11 cellular contexts compared by ENCODE assay signal in genomic region chr20:11777861-11778570, GRCh38.
DNase-seq lines count a peak whose midpoint lies in the region; ATAC-seq and TF ChIP-seq lines count a peak whose summit lies in the region.
"Had no signal": no experiment of that assay in that cellular context is flagged by ENCODE, and none has a peak within 500 bp of the region (broad histone marks: within the 10 kb centered on the region; RNA-seq: fewer than 3 reads in every experiment).

No MANE protein-coding gene starts in this region.

- POLR2A ChIA-PET in RWPE1 (lab: Yijun Ruan, JAX; ENCODE audit: low non-redundant PET), result no interaction called here
- POLR2A ChIA-PET in naive thymus-derived CD8-positive, alpha-beta T cell (lab: Charles Lee), result no interaction called here

- peak overlapping the region; percentile 29 for H3K4me3 ChIP-seq in choroid plexus epithelial cell (ENCODE audit: low read depth, low read length)

- H3K36me3 Mint-ChIP-seq in nephron (ENCODE audit: low read depth), result no peaks in the 10 kb centered on the region
- H3K36me3 Mint-ChIP-seq in naive thymus-derived CD8-positive, alpha-beta T cell, result no peaks in the 10 kb centered on the region

- DNase-seq in DMS79 treated with DMSO at 0.1 percent for 48 hours (lab: John Stamatoyannopoulos, UW), result peak; percentile 87
- DNase-seq in NCI-H1436 treated with DMSO at 0.1 percent for 48 hours (lab: John Stamatoyannopoulos, UW), result peak; percentile 43
- DNase-seq in choroid plexus epithelial cell (ENCODE audit: low read depth), result peak; percentile 74
- no peak for DNase-seq in midbrain (lab: John Stamatoyannopoulos, UW)
- DNase-seq in RWPE1 (ENCODE audit: low spot score), result no peak
- no peak for DNase-seq in naive thymus-derived CD8-positive, alpha-beta T cell
- DNase-seq in NCI-H526 treated with DMSO at 0.1 percent for 48 hours (lab: John Stamatoyannopoulos, UW), result no peak
- DNase-seq: DND-41; MV-4-11; stimulated activated CD4-positive, alpha-beta T cell treated with anti-CD3 and anti-CD28 coated beads, Interleukin-1b, Interleukin-23, amount 100 ng/mL, for 48 hours had no signal

- H3K27me3 Mint-ChIP-seq in nephron (ENCODE audit: low read depth), result peaks cover 3% of the 10 kb centered on the region
- peaks cover 0 to 9% (median 0%) of the 10 kb centered on the region in 5 donors for H3K27me3 Mint-ChIP-seq in naive thymus-derived CD8-positive, alpha-beta T cell

- peaks cover 6% of the 10 kb centered on the region for H3K4me1 Mint-ChIP-seq in nephron
- H3K4me1 Mint-ChIP-seq in naive thymus-derived CD8-positive, alpha-beta T cell, result no peaks in the 10 kb centered on the region

- TF ChIP-seq CTCF in choroid plexus epithelial cell (conservative IDR thresholded peaks at IDR 0.05; ENCODE audit: low read depth, low read length) (no peak), nephron (IDR thresholded peaks at IDR 0.05; ENCODE audit: unreplicated experiment in 3 of 3) (no peak), RWPE1 (conservative IDR thresholded peaks at IDR 0.05; ENCODE audit: low read depth) (no peak)

- CTCF ChIA-PET in RWPE1 (lab: Yijun Ruan, JAX), result no interaction called here

- H3K9me3 Mint-ChIP-seq in nephron, result peaks cover 3% of the 10 kb centered on the region
- peaks cover 1 to 9% (median 4%) of the 10 kb centered on the region in 9 donors for H3K9me3 Mint-ChIP-seq in naive thymus-derived CD8-positive, alpha-beta T cell

- H3K4me3 Mint-ChIP-seq in nephron, result peak overlapping the region in 2 of 3 experiments; percentile 11 to 39
- no peak overlapping the region for H3K4me3 Mint-ChIP-seq in naive thymus-derived CD8-positive, alpha-beta T cell

- no peak overlapping the region for H3K27ac Mint-ChIP-seq in nephron
- no peak overlapping the region for H3K27ac Mint-ChIP-seq in naive thymus-derived CD8-positive, alpha-beta T cell

- no peak overlapping the region for H3K27ac ChIP-seq in RWPE1

- ATAC-seq in naive thymus-derived CD8-positive, alpha-beta T cell, result no peak

Comparison
In these comparisons a context has a peak if more than half of its experiments do, and no peak if none do; other contexts are left out.
1. DNase-seq: peak in DMS79 treated with DMSO at 0.1 percent for 48 hours (single experiment), NCI-H1436 treated with DMSO at 0.1 percent for 48 hours (single experiment) and choroid plexus epithelial cell (single experiment); none in midbrain (single experiment), RWPE1 (single experiment), naive thymus-derived CD8-positive, alpha-beta T cell (0 of 10) and NCI-H526 treated with DMSO at 0.1 percent for 48 hours (single experiment).
2. H3K4me3 Mint-ChIP-seq: peak in nephron (2 of 3); none in naive thymus-derived CD8-positive, alpha-beta T cell (0 of 10).